15 cellular contexts compared by ENCODE assay signal in the genomic region with DNA sequence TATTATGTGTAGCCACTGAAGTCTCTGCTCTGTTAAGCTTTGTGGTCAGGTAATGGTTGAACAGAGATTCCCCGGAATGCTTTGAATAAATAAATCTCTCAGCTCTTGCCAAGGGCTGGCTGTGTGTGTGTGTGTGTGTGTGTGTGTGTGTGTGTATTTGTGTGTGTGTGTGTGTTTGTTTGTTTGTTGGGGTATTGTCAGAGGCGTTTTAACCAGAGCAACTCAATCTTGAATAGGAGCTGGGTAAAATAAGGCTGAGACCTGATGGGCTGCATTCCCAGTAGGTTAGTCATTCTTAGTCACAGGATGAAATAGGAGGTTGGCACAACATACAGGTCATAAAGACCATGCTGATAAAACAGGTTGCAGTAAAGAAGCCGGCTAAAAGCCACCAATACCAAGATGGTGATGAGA.
DNase-seq lines count a peak whose midpoint lies in the region; ATAC-seq, FAIRE-seq and TF ChIP-seq lines count a peak whose summit lies in the region.
"Had no signal": no experiment of that assay in that cellular context is flagged by ENCODE, and none has a peak within 500 bp of the region (broad histone marks: within the 10 kb centered on the region; RNA-seq: fewer than 3 reads in every experiment).

No MANE protein-coding gene starts in this region.

- H3K36me3 ChIP-seq in bronchial epithelial cell (ENCODE audit: control insufficient read depth, insufficient read depth, low read length), result no peaks in the 10 kb centered on the region
- H3K36me3 ChIP-seq in mesendoderm (ENCODE audit: control insufficient read depth, insufficient read depth, low read length), result no peaks in the 10 kb centered on the region
- H3K36me3 ChIP-seq in heart right ventricle, result no peaks in the 10 kb centered on the region
- H3K36me3 ChIP-seq: tibial nerve had no signal

- no peak overlapping the region for H3K56ac ChIP-seq in mesendoderm (ENCODE audit: low read length)

- H3K79me1 ChIP-seq in mesendoderm (ENCODE audit: low read length), result no peaks in the 10 kb centered on the region

- no peak overlapping the region for H2BK5ac ChIP-seq in mesendoderm (ENCODE audit: low read length)

- DNase-seq in DMS53 treated with DMSO at 0.1 percent for 48 hours (lab: John Stamatoyannopoulos, UW; ENCODE audit: unreplicated experiment) (peak; percentile 94), NCI-H2029 (lab: John Stamatoyannopoulos, UW) (peak; percentile 90), bronchial epithelial cell (ENCODE audit: low read depth) (peak; percentile 95), mesendoderm (peak; percentile 79), KG1 (lab: John Stamatoyannopoulos, UW) (no peak), heart right ventricle (no peak), foreskin melanocyte (no peak)
- DNase-seq in stimulated activated CD4-positive, alpha-beta T cell treated with anti-CD3 and anti-CD28 coated beads, Interleukin-12 subunit alpha, Interleukin-12 subunit beta, amount 100 ng/mL, for 4 hours, result no peak
- DNase-seq: NCI-H524 treated with DMSO at 0.1 percent for 48 hours, posterior cingulate gyrus had no signal

- no peak overlapping the region for H3K4me2 ChIP-seq in mesendoderm (ENCODE audit: low read length)

- H2BK15ac ChIP-seq in mesendoderm (replicated peaks; ENCODE audit: low read depth), result no peak overlapping the region

- no peak for ATAC-seq in heart right ventricle
- ATAC-seq: body of pancreas had no signal

- no peak overlapping the region for H3K18ac ChIP-seq in mesendoderm (ENCODE audit: low read length)

- H3K4ac ChIP-seq in mesendoderm (ENCODE audit: low read depth, low read length), result no peak overlapping the region

- no peak overlapping the region for H3K4me3 ChIP-seq in bronchial epithelial cell (ENCODE audit: low read depth, low read length)
- H3K4me3 ChIP-seq in mesendoderm (ENCODE audit: low read length), result no peak overlapping the region
- H3K4me3 ChIP-seq in heart right ventricle, result no peak overlapping the region
- H3K4me3 ChIP-seq: body of pancreas, lung, tibial nerve had no signal

- no peak overlapping the region for H3K9ac ChIP-seq in mesendoderm (ENCODE audit: low read length)

- H3K27me3 ChIP-seq in bronchial epithelial cell (ENCODE audit: control insufficient read depth, insufficient read depth, low read length) (no peaks in the 10 kb centered on the region), mesendoderm (ENCODE audit: insufficient read depth, low read length, poor library complexity) (no peaks in the 10 kb centered on the region), heart right ventricle (no peaks in the 10 kb centered on the region)
- H3K27me3 ChIP-seq: body of pancreas, tibial nerve had no signal

- no peaks in the 10 kb centered on the region for H3K79me2 ChIP-seq in mesendoderm (ENCODE audit: control insufficient read depth, insufficient read depth, low read length)

- H2AK5ac ChIP-seq in mesendoderm (ENCODE audit: low read length), result no peak overlapping the region

- TF ChIP-seq CTCF in bronchial epithelial cell (IDR thresholded peaks at IDR 0.05; ENCODE audit: insufficient read depth, low read length, severe bottlenecking) (no peak), heart right ventricle (IDR thresholded peaks at IDR 0.05) (no peak)

- H4K5ac ChIP-seq in mesendoderm (ENCODE audit: low read length), result no peak overlapping the region

- H3K27ac ChIP-seq in mesendoderm (ENCODE audit: low read depth, low read length), result no peak overlapping the region
- H3K27ac ChIP-seq in heart right ventricle, result no peak overlapping the region
- H3K27ac ChIP-seq: C4-2B, tibial nerve had no signal

- intact Hi-C loops in heart right ventricle (cut with DNase I), result no loop called here

- H3K4me1 ChIP-seq in mesendoderm (ENCODE audit: control insufficient read depth, low read depth, low read length), result peaks cover 2% of the 10 kb centered on the region
- H3K4me1 ChIP-seq in heart right ventricle, result peaks cover 0 to 7% (median 0%) of the 10 kb centered on the region in 9 donors
- H3K4me1 ChIP-seq: body of pancreas, tibial nerve had no signal

- no peak overlapping the region for H3K23ac ChIP-seq in mesendoderm (ENCODE audit: low read length)

- no CpG with 5 or more reads among the region's 3 CpGs for WGBS in mesendoderm (ENCODE audit: extremely low coverage, insufficient coverage, low lambda C conversion rate)
- WGBS in heart right ventricle, 2 donors, result 59 to 66% methylated on average over 3 of the region's 3 CpGs

- H3K9me3 ChIP-seq in heart right ventricle, result no peaks in the 10 kb centered on the region
- H3K9me3 ChIP-seq: body of pancreas had no signal

- FAIRE-seq in bronchial epithelial cell (lab: Jason Lieb, UNC), result peak; percentile 64
- FAIRE-seq: GM12892 had no signal

- no peak overlapping the region for H2BK120ac ChIP-seq in mesendoderm (ENCODE audit: low read depth, low read length)

- no peak overlapping the region for H4K8ac ChIP-seq in mesendoderm (ENCODE audit: low read depth, low read length)

Comparison
In these comparisons a context has a peak if more than half of its experiments do, and no peak if none do; other contexts are left out.
1. DNase-seq: peak in DMS53 treated with DMSO at 0.1 percent for 48 hours (single experiment), NCI-H2029 (single experiment), bronchial epithelial cell (single experiment) and mesendoderm (single experiment); none in KG1 (single experiment), heart right ventricle (0 of 2), foreskin melanocyte (single experiment) and stimulated activated CD4-positive, alpha-beta T cell treated with anti-CD3 and anti-CD28 coated beads, Interleukin-12 subunit alpha, Interleukin-12 subunit beta, amount 100 ng/mL, for 4 hours (single experiment).